In genomic region chr4:42331914-42332368, GRCh38 we compare ENCODE assay signal across 13 cellular contexts.
A peak's percentile ranks its signal among the peaks of the same experiment; 100 is the strongest.
DNase-seq lines count a peak whose midpoint lies in the region; ATAC-seq and TF ChIP-seq lines count a peak whose summit lies in the region.
"Had no signal": no experiment of that assay in that cellular context is flagged by ENCODE, and none has a peak within 500 bp of the region (broad histone marks: within the 10 kb centered on the region; RNA-seq: fewer than 3 reads in every experiment).

No MANE protein-coding gene starts in this region.

- POLR2A ChIA-PET in A673 (lab: Charles Lee; ENCODE audit: low non-redundant PET): no interaction called here

- no peak overlapping the region for H3K4me3 Mint-ChIP-seq in immature natural killer cell

- no peaks in the 10 kb centered on the region for H3K27me3 ChIP-seq in A673 (replicated peaks; ENCODE audit: insufficient read depth, low read depth, low read length, poor library complexity)
- no peaks in the 10 kb centered on the region for H3K27me3 ChIP-seq in Karpas-422 (ENCODE audit: low read length)
- H3K27me3 ChIP-seq: body of pancreas had no signal

- no peak overlapping the region for H3K9ac ChIP-seq in Karpas-422 (ENCODE audit: low read length)

- H3K27ac ChIP-seq in A673 (ENCODE audit: low read depth, low read length, poor library complexity, severe bottlenecking) (no peak overlapping the region), Karpas-422 (ENCODE audit: low read length) (no peak overlapping the region)
- H3K27ac ChIP-seq: body of pancreas had no signal

- no TSS peak for BruUV-seq in A673 (replicated peaks; lab: Mats Ljungman, UMichigan)

- H3K36me3 Mint-ChIP-seq in immature natural killer cell: no peaks in the 10 kb centered on the region

- no peak overlapping the region for H3K4me2 ChIP-seq in Karpas-422 (ENCODE audit: low read depth, low read length, poor library complexity, severe bottlenecking)

- intact Hi-C loops in A673 (cut with micrococcal nuclease; ENCODE audit: unreplicated experiment): no loop called here
- intact Hi-C loops in left cardiac atrium (cut with DNase I): no loop called here

- H3K79me2 ChIP-seq in Karpas-422 (ENCODE audit: low read length): no peaks in the 10 kb centered on the region

- in situ Hi-C loops in G401 (cut with HindIII; ENCODE audit: low sequenced_read_pairs): no loop called here

- H3K4me1 Mint-ChIP-seq in immature natural killer cell: no peaks in the 10 kb centered on the region

- no peak overlapping the region for H2AFZ ChIP-seq in Karpas-422 (ENCODE audit: low read length)

- DNase-seq in A673 (ENCODE audit: low spot score): peak; percentile 9
- DNase-seq in Karpas-422: peak; percentile 44
- peak; percentile 28 for DNase-seq in left cardiac atrium
- no peak for DNase-seq in HUDEP-2 (lab: John Stamatoyannopoulos, UW; ENCODE audit: unreplicated experiment in 76 of 76)
- no peak for DNase-seq in NCI-H2227 treated with DMSO at 0.1 percent for 48 hours (lab: John Stamatoyannopoulos, UW)
- DNase-seq in G401 (ENCODE audit: low spot score): no peak
- DNase-seq in immature natural killer cell: no peak
- DNase-seq: H7; NCI-H226; stimulated activated CD4-positive, alpha-beta T cell treated with anti-CD3 and anti-CD28 coated beads, Interleukin-15, amount 100 ng/mL, for 24 hours; stimulated activated naive CD8-positive, alpha-beta T cell treated with anti-CD3 and anti-CD28 coated beads, Interleukin-15, Interleukin-2, amounts not matched to agents 100 U/mL and 50 U/mL, for 24 hours had no signal

- H4K20me1 ChIP-seq in Karpas-422 (ENCODE audit: insufficient read depth, low read depth, low read length): no peaks in the 10 kb centered on the region

- H3K9me3 ChIP-seq in A673 (ENCODE audit: low read depth, low read length, poor library complexity, severe bottlenecking) (no peaks in the 10 kb centered on the region), Karpas-422 (ENCODE audit: low read length) (no peaks in the 10 kb centered on the region)
- H3K9me3 ChIP-seq: body of pancreas had no signal

- CTCF ChIA-PET in A673 (lab: Charles Lee): no interaction called here

- no peak overlapping the region for H3K27ac Mint-ChIP-seq in immature natural killer cell

- H3K4me3 ChIP-seq in A673 (ENCODE audit: low read depth, low read length, poor library complexity, severe bottlenecking) (no peak overlapping the region), Karpas-422 (ENCODE audit: low read length) (no peak overlapping the region)
- H3K4me3 ChIP-seq: body of pancreas had no signal

- H3K27me3 Mint-ChIP-seq in immature natural killer cell (ENCODE audit: low read depth in 3 of 3): peaks cover 2 to 13% (median 3%) of the 10 kb centered on the region in 3 donors

- H3K36me3 ChIP-seq in A673 (ENCODE audit: insufficient read depth, low read length, poor library complexity, severe bottlenecking) (no peaks in the 10 kb centered on the region), Karpas-422 (ENCODE audit: insufficient read depth, low read length) (no peaks in the 10 kb centered on the region)

- TF ChIP-seq CTCF in A673 (conservative IDR thresholded peaks at IDR 0.05; ENCODE audit: low read depth, low read length): no peak

- peaks cover 0 to 2% (median 0%) of the 10 kb centered on the region in 6 donors for H3K9me3 Mint-ChIP-seq in immature natural killer cell

- peak; percentile 68 for ATAC-seq in GM21367 (IDR thresholded peaks at IDR 0.05; ENCODE audit: unreplicated experiment)
- ATAC-seq in left cardiac atrium: peak; percentile 19 to 87
- ATAC-seq: body of pancreas; stimulated activated naive CD8-positive, alpha-beta T cell treated with anti-CD3 and anti-CD28 coated beads, Interleukin-15, Interleukin-2, amounts not matched to agents 100 U/mL and 50 U/mL, for 24 hours had no signal

- H3K4me1 ChIP-seq in A673 (ENCODE audit: insufficient read depth, low read length, poor library complexity, severe bottlenecking) (no peaks in the 10 kb centered on the region), Karpas-422 (ENCODE audit: low read length) (peaks cover 5% of the 10 kb centered on the region)
- H3K4me1 ChIP-seq: body of pancreas had no signal

- H3K9me2 ChIP-seq in Karpas-422 (replicated peaks; ENCODE audit: insufficient read depth, low read length): no peaks in the 10 kb centered on the region

Comparison
In these comparisons a context has a peak if more than half of its experiments do, and no peak if none do; other contexts are left out.
1. DNase-seq: peak in A673 (single experiment), Karpas-422 (single experiment) and left cardiac atrium (single experiment); none in HUDEP-2 (0 of 76), NCI-H2227 treated with DMSO at 0.1 percent for 48 hours (single experiment), G401 (single experiment) and immature natural killer cell (0 of 3).